Comparison of ENCODE assay signal across 2 cellular contexts in genomic region chr4:48588230-48588943, GRCh38.
TF ChIP-seq lines count a peak whose summit lies in the region.

No MANE protein-coding gene starts in this region.

TF ChIP-seq in SK-N-SH, 30 proteins besides CTCF, POLR2A, EP300 and RAD21 (continued from another document):
- no peak for TF ChIP-seq ZBTB33 (IDR thresholded peaks at IDR 0.05; ENCODE audit: borderline replicate concordance, low read depth)
- no peak for TF ChIP-seq SIN3A (IDR thresholded peaks at IDR 0.05; ENCODE audit: borderline replicate concordance, low read depth, low read length)
- TF ChIP-seq NRF1 (IDR thresholded peaks at IDR 0.05; ENCODE audit: low read depth, low read length) = no peak
- TF ChIP-seq MXI1 (IDR thresholded peaks at IDR 0.05; ENCODE audit: low read depth, low read length) = no peak

TF ChIP-seq in SK-N-SH treated with all-trans-retinoic acid at 6 μM for 48 hours, 23 proteins besides CTCF, POLR2A, EP300 and RAD21 (continued from another document):
- TF ChIP-seq BACH2 (CRISPR knock-in tag; IDR thresholded peaks at IDR 0.05; ENCODE audit: borderline replicate concordance) = no peak
